ENCODE assay signal across 24 cellular contexts in genomic region chr2:205461169-205461568, GRCh38.
A peak's percentile ranks its signal among the peaks of the same experiment; 100 is the strongest.
DNase-seq lines count a peak whose midpoint lies in the region; ATAC-seq and TF ChIP-seq lines count a peak whose summit lies in the region.
"Had no signal": no experiment of that assay in that cellular context is flagged by ENCODE, and none has a peak within 500 bp of the region (broad histone marks: within the 10 kb centered on the region; RNA-seq: fewer than 3 reads in every experiment).

No MANE protein-coding gene starts in this region.

- H3K27ac ChIP-seq in IMR-90 (ENCODE audit: insufficient read depth, low read length) (no peak overlapping the region), foreskin keratinocyte (no peak overlapping the region)
- H3K27ac ChIP-seq: BLaER1 treated with 17β-estradiol and CSF1 and Interleukin-3, amounts not matched to agents 10 nM and 100 nM; colonic mucosa; prostate gland had no signal

- H3K36me3 ChIP-seq in IMR-90 (ENCODE audit: control insufficient read depth, insufficient read depth, low read length) = no peaks in the 10 kb centered on the region
- H3K36me3 ChIP-seq: BLaER1 treated with 17β-estradiol and CSF1 and Interleukin-3, amounts not matched to agents 10 nM and 100 nM; colonic mucosa; prostate gland had no signal

- H3K4me1 ChIP-seq in IMR-90 (ENCODE audit: control insufficient read depth, insufficient read depth, low read length) (no peaks in the 10 kb centered on the region), foreskin keratinocyte (peaks cover 7% of the 10 kb centered on the region)
- H3K4me1 ChIP-seq: colonic mucosa, prostate gland had no signal

- H3K4me3 Mint-ChIP-seq in stimulated activated effector memory CD8-positive, alpha-beta T cell treated with anti-CD3 and anti-CD28 coated beads, Interleukin-12 subunit alpha, Interleukin-12 subunit beta, amount 100 ng/mL, for 72 hours = no peak overlapping the region
- H3K4me3 Mint-ChIP-seq: activated CD4-positive, alpha-beta memory T cell treated with anti-CD3 and anti-CD28 coated beads, Interleukin-2, amount 10 ng/mL, durations not matched to agents 7 days and 5 days; endodermal cell; GM23338; naive B cell had no signal

- no peak overlapping the region for H2AFZ ChIP-seq in IMR-90 (replicated peaks; ENCODE audit: low read length, poor library complexity)
- H2AFZ ChIP-seq: GM23338 had no signal

- no peak for TF ChIP-seq RAD21 in IMR-90 (IDR thresholded peaks at IDR 0.05; ENCODE audit: low read length)

- H3K4me3 ChIP-seq in IMR-90 (ENCODE audit: insufficient read depth, low read depth, low read length) = no peak overlapping the region
- H3K4me3 ChIP-seq: BLaER1 treated with 17β-estradiol and CSF1 and Interleukin-3, amounts not matched to agents 10 nM and 100 nM; colonic mucosa; GM23338; prostate gland had no signal

- in situ Hi-C loops in IMR-90 (cut with MboI; ENCODE audit: low sequenced_read_pairs) = no loop called here

- no peak overlapping the region for H3K14ac ChIP-seq in IMR-90 (replicated peaks; ENCODE audit: low read depth, low read length)

- POLR2A ChIA-PET in IMR-90 (lab: Charles Lee; ENCODE audit: unreplicated experiment) = no interaction called here

- no peak overlapping the region for H3K18ac ChIP-seq in IMR-90 (ENCODE audit: low read depth, low read length)

- TF ChIP-seq CTCF in IMR-90 (conservative IDR thresholded peaks at IDR 0.05; ENCODE audit: low read depth, low read length) = no peak
- TF ChIP-seq CTCF in foreskin keratinocyte (conservative IDR thresholded peaks at IDR 0.05) = no peak

- no peaks in the 10 kb centered on the region for H3K36me3 Mint-ChIP-seq in stimulated activated effector memory CD8-positive, alpha-beta T cell treated with anti-CD3 and anti-CD28 coated beads, Interleukin-12 subunit alpha, Interleukin-12 subunit beta, amount 100 ng/mL, for 72 hours
- H3K36me3 Mint-ChIP-seq: naive B cell had no signal

- no peak overlapping the region for H4K8ac ChIP-seq in IMR-90 (ENCODE audit: low read depth in 2 of 2, low read length in 2 of 2)

- no peak overlapping the region for H2BK5ac ChIP-seq in IMR-90 (ENCODE audit: low read depth, low read length, poor library complexity, severe bottlenecking)

- no TSS peak for BruUV-seq in IMR-90 (replicated peaks; lab: Mats Ljungman, UMichigan)

- H3K9me1 ChIP-seq in IMR-90 (ENCODE audit: insufficient read depth, low read length) = peaks cover 3% of the 10 kb centered on the region; the same call in 1 of the 2 replicates

- CTCF ChIA-PET in IMR-90 (lab: Yijun Ruan, JAX) = no interaction called here

- no peak overlapping the region for H2BK20ac ChIP-seq in IMR-90 (ENCODE audit: low read depth, low read length)

- H3K9me3 ChIP-seq in IMR-90 (ENCODE audit: control insufficient read depth, insufficient read depth, low read length) = no peaks in the 10 kb centered on the region
- H3K9me3 ChIP-seq: BLaER1 treated with 17β-estradiol and CSF1 and Interleukin-3, amounts not matched to agents 10 nM and 100 nM; colonic mucosa; prostate gland had no signal

- dilution Hi-C loops in IMR-90 (cut with HindIII; ENCODE audit: low sequenced_read_pairs, unreplicated experiment) = no loop called here

- no peak overlapping the region for H3K27ac Mint-ChIP-seq in stimulated activated effector memory CD8-positive, alpha-beta T cell treated with anti-CD3 and anti-CD28 coated beads, Interleukin-12 subunit alpha, Interleukin-12 subunit beta, amount 100 ng/mL, for 72 hours
- H3K27ac Mint-ChIP-seq: activated CD4-positive, alpha-beta memory T cell treated with anti-CD3 and anti-CD28 coated beads, Interleukin-2, amount 10 ng/mL, durations not matched to agents 7 days and 5 days; endodermal cell; GM23338; naive B cell had no signal

- no peak for TF ChIP-seq POLR2A in IMR-90 (IDR thresholded peaks at IDR 0.05; ENCODE audit: low read depth, low read length)

- peaks cover 2% of the 10 kb centered on the region for H3K9me3 Mint-ChIP-seq in stimulated activated effector memory CD8-positive, alpha-beta T cell treated with anti-CD3 and anti-CD28 coated beads, Interleukin-12 subunit alpha, Interleukin-12 subunit beta, amount 100 ng/mL, for 72 hours
- H3K9me3 Mint-ChIP-seq: activated CD4-positive, alpha-beta memory T cell treated with anti-CD3 and anti-CD28 coated beads, Interleukin-2, amount 10 ng/mL, durations not matched to agents 7 days and 5 days; endodermal cell; GM23338 had no signal

- WGBS in IMR-90 (ENCODE audit: extremely low coverage in 2 of 2, insufficient read length in 1 of 2), 2 experiments = 100% methylated on average over 2 of the region's 4 CpGs; no CpG with 5 or more reads in 1 of the 2 experiments

- H3K23ac ChIP-seq in IMR-90 (ENCODE audit: low read depth, low read length) = no peak overlapping the region

- H3K27me3 ChIP-seq in IMR-90 (ENCODE audit: control insufficient read depth, insufficient read depth, low read length) (no peaks in the 10 kb centered on the region), foreskin keratinocyte (no peaks in the 10 kb centered on the region)
- H3K27me3 ChIP-seq: BLaER1 treated with 17β-estradiol and CSF1 and Interleukin-3, amounts not matched to agents 10 nM and 100 nM; colonic mucosa had no signal

- intact Hi-C loops in IMR-90 (cut with micrococcal nuclease) = no loop called here

- H3K4me2 ChIP-seq in IMR-90 (ENCODE audit: low read depth, low read length) = no peak overlapping the region
- H3K4me2 ChIP-seq: BLaER1 treated with 17β-estradiol and CSF1 and Interleukin-3, amounts not matched to agents 10 nM and 100 nM; GM23338 had no signal

- no peaks in the 10 kb centered on the region for H3K79me1 ChIP-seq in IMR-90 (ENCODE audit: low read depth in 1 of 2, low read length in 2 of 2)

- peak; percentile 3 for DNase-seq in IMR-90
- DNase-seq in foreskin keratinocyte = no peak
- no peak for DNase-seq in stimulated activated effector memory CD8-positive, alpha-beta T cell treated with anti-CD3 and anti-CD28 coated beads, Interleukin-12 subunit alpha, Interleukin-12 subunit beta, amount 100 ng/mL, for 72 hours (ENCODE audit: low spot score in 2 of 2)
- no peak for DNase-seq in effector CD4-positive, alpha-beta T cell
- DNase-seq in NCI-H748 (lab: John Stamatoyannopoulos, UW; ENCODE audit: unreplicated experiment) = no peak
- DNase-seq: activated CD4-positive, alpha-beta memory T cell treated with anti-CD3 and anti-CD28 coated beads, Interleukin-2, amount 10 ng/mL, durations not matched to agents 7 days and 5 days; activated gamma-delta T cell treated with Interleukin-2 at 50 U/mL for 16 hours; activated T-cell treated with anti-CD3 and anti-CD28 coated beads for 4 hours; colonic mucosa; DND-41; endodermal cell; hypothalamus; left ventricle myocardium superior; naive B cell; NCI-H1417; NCI-H2081 treated with DMSO at 0.1 percent for 48 hours; NCI-H446 treated with DMSO at 0.1 percent for 48 hours; SHP77 treated with DMSO at 0.1 percent for 48 hours; T-helper 9 cell had no signal

- H2AK9ac ChIP-seq in IMR-90 (replicated peaks; ENCODE audit: low read depth, low read length, poor library complexity) = peak overlapping the region; percentile 60

- no peak overlapping the region for H3K56ac ChIP-seq in IMR-90 (ENCODE audit: extremely low read depth, insufficient read depth, low read length)

- no peak overlapping the region for H2AK5ac ChIP-seq in IMR-90 (ENCODE audit: low read depth, low read length)

- no peak overlapping the region for H2BK120ac ChIP-seq in IMR-90 (ENCODE audit: low read depth, low read length)

- no peak overlapping the region for H4K5ac ChIP-seq in IMR-90 (ENCODE audit: low read depth, low read length)

- H3K4me1 Mint-ChIP-seq in stimulated activated effector memory CD8-positive, alpha-beta T cell treated with anti-CD3 and anti-CD28 coated beads, Interleukin-12 subunit alpha, Interleukin-12 subunit beta, amount 100 ng/mL, for 72 hours = no peaks in the 10 kb centered on the region
- H3K4me1 Mint-ChIP-seq: naive B cell had no signal

- H3K4ac ChIP-seq in IMR-90 (ENCODE audit: low read depth, low read length) = no peak overlapping the region

- ATAC-seq in GM18511 (IDR thresholded peaks at IDR 0.05; ENCODE audit: unreplicated experiment) (peak; percentile 47), GM21381 (IDR thresholded peaks at IDR 0.05; ENCODE audit: unreplicated experiment) (peak; percentile 25), IMR-90 (ENCODE audit: low read depth) (no peak), foreskin keratinocyte (peak; percentile 59)
- ATAC-seq in stimulated activated effector memory CD8-positive, alpha-beta T cell treated with anti-CD3 and anti-CD28 coated beads, Interleukin-12 subunit alpha, Interleukin-12 subunit beta, amount 100 ng/mL, for 72 hours = no peak
- ATAC-seq: GM23338, left ventricle myocardium superior had no signal

- H2BK15ac ChIP-seq in IMR-90 (ENCODE audit: low read depth, low read length) = no peak overlapping the region

- H4K20me1 ChIP-seq in IMR-90 (ENCODE audit: insufficient read depth, low read length) = no peaks in the 10 kb centered on the region
- H4K20me1 ChIP-seq: BLaER1 treated with 17β-estradiol and CSF1 and Interleukin-3, amounts not matched to agents 10 nM and 100 nM had no signal

- H3K9ac ChIP-seq in IMR-90 (ENCODE audit: low read depth, low read length) = no peak overlapping the region
- H3K9ac ChIP-seq: BLaER1 treated with 17β-estradiol and CSF1 and Interleukin-3, amounts not matched to agents 10 nM and 100 nM had no signal

- no peak overlapping the region for H4K91ac ChIP-seq in IMR-90 (ENCODE audit: insufficient read depth, low read depth, low read length)

TF ChIP-seq in IMR-90, 13 proteins besides CTCF, POLR2A, EP300 and RAD21 (continues in another document):
- no peak for TF ChIP-seq MXI1 (IDR thresholded peaks at IDR 0.05; ENCODE audit: borderline replicate concordance, low read depth, low read length)
- TF ChIP-seq CHD1 (IDR thresholded peaks at IDR 0.05; ENCODE audit: low read depth, low read length) = no peak
- TF ChIP-seq USF2 (IDR thresholded peaks at IDR 0.05; ENCODE audit: low read depth, low read length) = no peak
- TF ChIP-seq NFE2L2 (IDR thresholded peaks at IDR 0.05; ENCODE audit: low read depth, low read length) = no peak
- TF ChIP-seq ELK1 (IDR thresholded peaks at IDR 0.05; ENCODE audit: borderline replicate concordance, low read depth, low read length) = no peak

Comparison
In these comparisons a context has a peak if more than half of its experiments do, and no peak if none do; other contexts are left out.
1. ATAC-seq: peak in GM18511 (single experiment), GM21381 (single experiment) and foreskin keratinocyte (single experiment); none in IMR-90 (single experiment) and stimulated activated effector memory CD8-positive, alpha-beta T cell treated with anti-CD3 and anti-CD28 coated beads, Interleukin-12 subunit alpha, Interleukin-12 subunit beta, amount 100 ng/mL, for 72 hours (single experiment).